ENCODE assay signal across 30 cellular contexts in genomic region chr21:36904093-36904666, GRCh38.
"Had no signal": no experiment of that assay in that cellular context is flagged by ENCODE, and none has a peak within 500 bp of the region (broad histone marks: within the 10 kb centered on the region; RNA-seq: fewer than 3 reads in every experiment).

No MANE protein-coding gene starts in this region.

- H3K36me3 Mint-ChIP-seq: activated CD8-positive, alpha-beta memory T cell treated with anti-CD3 and anti-CD28 coated beads, Interleukin-2, amount 10 ng/mL, durations not matched to agents 7 days and 5 days; activated naive CD8-positive, alpha-beta T cell treated with anti-CD3 and anti-CD28 coated beads for 36 hours had no signal

- H3K27me3 Mint-ChIP-seq: activated CD4-positive, alpha-beta T cell treated with anti-CD3 and anti-CD28 coated beads, Interleukin-2, amount 10 ng/mL, durations not matched to agents 24 days and 14 days; activated CD8-positive, alpha-beta memory T cell treated with anti-CD3 and anti-CD28 coated beads, Interleukin-2, amount 10 ng/mL, durations not matched to agents 7 days and 5 days; activated naive CD8-positive, alpha-beta T cell treated with anti-CD3 and anti-CD28 coated beads for 36 hours; activated naive CD8-positive, alpha-beta T cell treated with anti-CD3 and anti-CD28 coated beads, Interleukin-2, amount 50 U/mL, for 24 hours had no signal

- FAIRE-seq: colon, endometrium, endothelial cell of umbilical vein had no signal

- H3K27ac ChIP-seq: adrenal gland, body of pancreas, epithelial cell of prostate, esophagus squamous epithelium, gastroesophageal sphincter, heart right ventricle, hepatocyte had no signal

- DNase-seq: activated CD4-positive, alpha-beta T cell treated with anti-CD3 and anti-CD28 coated beads, Interleukin-2, amount 10 ng/mL, durations not matched to agents 24 days and 14 days; activated CD4-positive, alpha-beta T cell treated with anti-CD3 and anti-CD28 coated beads, Interleukin-2, amount 50 U/mL, for 4 hours; activated CD4-positive, CD25-positive, alpha-beta regulatory T cell; activated CD8-positive, alpha-beta memory T cell treated with anti-CD3 and anti-CD28 coated beads, Interleukin-2, amount 10 ng/mL, durations not matched to agents 7 days and 5 days; activated CD8-positive, alpha-beta memory T cell treated with anti-CD3 and anti-CD28 coated beads, Interleukin-2, amount 50 U/mL, for 4 hours; activated CD8-positive, alpha-beta T cell treated with anti-CD3 and anti-CD28 coated beads, Interleukin-2, amount 10 ng/mL, durations not matched to agents 7 days and 5 days; activated gamma-delta T cell; activated naive CD4-positive, alpha-beta T cell treated with anti-CD3 and anti-CD28 coated beads, Interleukin-2, amount 50 U/mL, for 16 hours; activated naive CD4-positive, alpha-beta T cell treated with Interleukin-2 at 50 U/mL for 16 hours; activated naive CD8-positive, alpha-beta T cell treated with anti-CD3 and anti-CD28 coated beads for 36 hours; activated naive CD8-positive, alpha-beta T cell treated with anti-CD3 and anti-CD28 coated beads, Interleukin-2, amount 50 U/mL, for 24 hours; adrenal gland; amygdala; aorta; body of pancreas; caudate nucleus; cortex of kidney; dermis blood vessel endothelial cell; effector CD8-positive, alpha-beta T cell; esophagus squamous epithelium; foreskin melanocyte; heart right ventricle; T-helper 2 cell had no signal

- H3K36me3 ChIP-seq: adrenal gland, heart right ventricle had no signal

- ATAC-seq: activated CD8-positive, alpha-beta memory T cell treated with anti-CD3 and anti-CD28 coated beads, Interleukin-2, amount 10 ng/mL, durations not matched to agents 7 days and 5 days; activated CD8-positive, alpha-beta T cell treated with anti-CD3 and anti-CD28 coated beads, Interleukin-2, amount 10 ng/mL, durations not matched to agents 7 days and 5 days; activated naive CD8-positive, alpha-beta T cell treated with anti-CD3 and anti-CD28 coated beads, Interleukin-2, amount 50 U/mL, for 24 hours; body of pancreas; gastroesophageal sphincter; heart right ventricle had no signal

- H3K9me3 ChIP-seq: adrenal gland, body of pancreas, esophagus squamous epithelium, gastroesophageal sphincter, heart right ventricle had no signal

- H3K4me2 ChIP-seq: hepatocyte had no signal

- H3K9me3 Mint-ChIP-seq: activated CD4-positive, alpha-beta T cell treated with anti-CD3 and anti-CD28 coated beads, Interleukin-2, amount 10 ng/mL, durations not matched to agents 24 days and 14 days; activated naive CD8-positive, alpha-beta T cell treated with anti-CD3 and anti-CD28 coated beads for 36 hours; activated naive CD8-positive, alpha-beta T cell treated with anti-CD3 and anti-CD28 coated beads, Interleukin-2, amount 50 U/mL, for 24 hours; activated T-helper 1 cell treated with anti-CD3 and anti-CD28 coated beads, Interleukin-12 subunit alpha, Interleukin-12 subunit beta, Interleukin-2, Interleukin-4 antibody, amounts not matched to agents 30 ng/mL and 10 ng/mL and 1 ng/mL, durations not matched to agents 14 hours and 24 hours and 36 hours had no signal

- H3K4me1 ChIP-seq: adrenal gland, body of pancreas, esophagus squamous epithelium, gastroesophageal sphincter, heart right ventricle had no signal

- H3K27ac Mint-ChIP-seq: activated CD4-positive, alpha-beta T cell treated with anti-CD3 and anti-CD28 coated beads, Interleukin-2, amount 10 ng/mL, durations not matched to agents 24 days and 14 days; activated CD8-positive, alpha-beta memory T cell treated with anti-CD3 and anti-CD28 coated beads, Interleukin-2, amount 10 ng/mL, durations not matched to agents 7 days and 5 days; activated CD8-positive, alpha-beta T cell treated with anti-CD3 and anti-CD28 coated beads, Interleukin-2, amount 10 ng/mL, durations not matched to agents 7 days and 5 days; activated naive CD8-positive, alpha-beta T cell treated with anti-CD3 and anti-CD28 coated beads for 36 hours; activated naive CD8-positive, alpha-beta T cell treated with anti-CD3 and anti-CD28 coated beads, Interleukin-2, amount 50 U/mL, for 24 hours; activated T-helper 1 cell treated with anti-CD3 and anti-CD28 coated beads, Interleukin-12 subunit alpha, Interleukin-12 subunit beta, Interleukin-2, Interleukin-4 antibody, amounts not matched to agents 30 ng/mL and 10 ng/mL and 1 ng/mL, durations not matched to agents 14 hours and 24 hours and 36 hours had no signal

- H3K4me3 ChIP-seq: adrenal gland, body of pancreas, esophagus squamous epithelium, gastroesophageal sphincter, heart right ventricle, hepatocyte had no signal

- H2AFZ ChIP-seq: hepatocyte had no signal

- H3K27me3 ChIP-seq: adrenal gland, body of pancreas, esophagus squamous epithelium, gastroesophageal sphincter, heart right ventricle, hepatocyte had no signal

- H3K4me3 Mint-ChIP-seq: activated CD4-positive, alpha-beta T cell treated with anti-CD3 and anti-CD28 coated beads, Interleukin-2, amount 10 ng/mL, durations not matched to agents 24 days and 14 days; activated CD8-positive, alpha-beta memory T cell treated with anti-CD3 and anti-CD28 coated beads, Interleukin-2, amount 10 ng/mL, durations not matched to agents 7 days and 5 days; activated CD8-positive, alpha-beta T cell treated with anti-CD3 and anti-CD28 coated beads, Interleukin-2, amount 10 ng/mL, durations not matched to agents 7 days and 5 days; activated naive CD8-positive, alpha-beta T cell treated with anti-CD3 and anti-CD28 coated beads for 36 hours; activated naive CD8-positive, alpha-beta T cell treated with anti-CD3 and anti-CD28 coated beads, Interleukin-2, amount 50 U/mL, for 24 hours; activated T-helper 1 cell treated with anti-CD3 and anti-CD28 coated beads, Interleukin-12 subunit alpha, Interleukin-12 subunit beta, Interleukin-2, Interleukin-4 antibody, amounts not matched to agents 30 ng/mL and 10 ng/mL and 1 ng/mL, durations not matched to agents 14 hours and 24 hours and 36 hours had no signal
